17 cellular contexts compared by ENCODE assay signal in the genomic region with DNA sequence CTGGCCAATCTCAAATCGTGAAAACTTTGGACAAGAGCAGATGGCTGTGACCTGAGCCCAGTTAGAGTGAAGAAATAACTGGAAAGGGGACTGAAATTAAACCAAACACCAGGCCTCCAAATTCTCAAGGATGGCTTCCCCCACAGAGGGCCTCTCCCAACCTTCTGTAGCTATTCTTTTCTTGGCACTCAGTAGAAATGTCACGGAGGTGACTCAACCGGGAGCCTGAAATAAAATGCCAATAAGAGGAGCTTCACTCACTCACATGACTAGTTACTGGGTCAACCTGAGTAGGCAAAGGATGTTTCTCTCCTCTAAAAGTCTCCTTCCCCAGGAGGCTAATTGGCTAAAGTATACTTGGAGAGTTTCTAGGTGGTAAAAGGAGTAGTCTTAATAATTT.
DNase-seq lines count a peak whose midpoint lies in the region; ATAC-seq lines count a peak whose summit lies in the region.
"Had no signal": no experiment of that assay in that cellular context is flagged by ENCODE, and none has a peak within 500 bp of the region (broad histone marks: within the 10 kb centered on the region; RNA-seq: fewer than 3 reads in every experiment).

No MANE protein-coding gene starts in this region.

- H3K9me2 ChIP-seq in GM23248 (ENCODE audit: insufficient read depth): no peaks in the 10 kb centered on the region

- H3K36me3 Mint-ChIP-seq in central memory CD8-positive, alpha-beta T cell (ENCODE audit: insufficient read depth): peaks cover 7% of the 10 kb centered on the region
- no peaks in the 10 kb centered on the region for H3K36me3 Mint-ChIP-seq in activated T-cell treated with anti-CD3 and anti-CD28 coated beads, Interleukin-2, amount 50 U/mL, for 4 hours (ENCODE audit: insufficient read depth)
- no peaks in the 10 kb centered on the region for H3K36me3 Mint-ChIP-seq in activated naive CD8-positive, alpha-beta T cell treated with anti-CD3 and anti-CD28 coated beads, Interleukin-2, amount 50 U/mL, for 24 hours (ENCODE audit: low read depth)

- 5% methylated on average over 3 of the region's 3 CpGs for WGBS in GM23248 (ENCODE audit: low coverage in 1 of 2, low lambda C conversion rate in 2 of 2, missing lambda C conversion rate in 2 of 2), 2 experiments

- H3K4me1 ChIP-seq in GM23248 (ENCODE audit: insufficient read depth): peaks cover 6% of the 10 kb centered on the region; the same call in 1 of the 2 replicates
- H3K4me1 ChIP-seq: SJCRH30 had no signal

- H3K4me1 Mint-ChIP-seq in central memory CD8-positive, alpha-beta T cell: peaks cover 33% of the 10 kb centered on the region
- H3K4me1 Mint-ChIP-seq in activated T-cell treated with anti-CD3 and anti-CD28 coated beads, Interleukin-2, amount 50 U/mL, for 4 hours (ENCODE audit: low read depth): peaks cover 22% of the 10 kb centered on the region
- peaks cover 18% of the 10 kb centered on the region for H3K4me1 Mint-ChIP-seq in activated naive CD8-positive, alpha-beta T cell treated with anti-CD3 and anti-CD28 coated beads, Interleukin-2, amount 50 U/mL, for 24 hours

- peak overlapping the region; percentile 91 for H3K27ac Mint-ChIP-seq in central memory CD8-positive, alpha-beta T cell (ENCODE audit: low read depth)
- no peak overlapping the region for H3K27ac Mint-ChIP-seq in activated naive CD8-positive, alpha-beta T cell treated with anti-CD3 and anti-CD28 coated beads, Interleukin-2, amount 50 U/mL, for 24 hours

- H3K4me2 ChIP-seq in GM23248 (ENCODE audit: unreplicated experiment): no peak overlapping the region
- H3K4me2 ChIP-seq: A549 had no signal

- no peaks in the 10 kb centered on the region for H3K27me3 Mint-ChIP-seq in central memory CD8-positive, alpha-beta T cell
- H3K27me3 Mint-ChIP-seq in activated T-cell treated with anti-CD3 and anti-CD28 coated beads, Interleukin-2, amount 50 U/mL, for 4 hours (ENCODE audit: low read depth): no peaks in the 10 kb centered on the region
- peaks cover 3% of the 10 kb centered on the region for H3K27me3 Mint-ChIP-seq in activated naive CD8-positive, alpha-beta T cell treated with anti-CD3 and anti-CD28 coated beads, Interleukin-2, amount 50 U/mL, for 24 hours

- H2AFZ ChIP-seq in GM23248: no peak overlapping the region

- no peaks in the 10 kb centered on the region for H4K20me1 ChIP-seq in GM23248 (ENCODE audit: insufficient read depth)

- ATAC-seq in central memory CD8-positive, alpha-beta T cell (replicated peaks; ENCODE audit: extremely low read depth, poor library complexity, severe bottlenecking): no peak
- ATAC-seq in activated T-cell treated with anti-CD3 and anti-CD28 coated beads, Interleukin-2, amount 50 U/mL, for 4 hours: no peak
- ATAC-seq in GM21423 (IDR thresholded peaks at IDR 0.05; ENCODE audit: unreplicated experiment): no peak
- ATAC-seq in activated naive CD8-positive, alpha-beta T cell treated with anti-CD3 and anti-CD28 coated beads, Interleukin-2, amount 50 U/mL, for 24 hours: no peak
- ATAC-seq: A549 had no signal

- no peaks in the 10 kb centered on the region for H3F3A ChIP-seq in GM23248 (ENCODE audit: insufficient read depth)

- no peak overlapping the region for H3K27ac ChIP-seq in GM23248
- H3K27ac ChIP-seq: SJCRH30 had no signal

- DNase-seq in ACHN (peak; percentile 10), GM23248 (peak; percentile 37), kidney tubule cell (ENCODE audit: low spot score) (peak; percentile 53), DMS53 treated with DMSO at 0.1 percent for 48 hours (lab: John Stamatoyannopoulos, UW; ENCODE audit: unreplicated experiment) (no peak)
- DNase-seq in central memory CD8-positive, alpha-beta T cell (ENCODE audit: low spot score in 2 of 2): no peak
- DNase-seq in activated T-cell treated with anti-CD3 and anti-CD28 coated beads, Interleukin-2, amount 50 U/mL, for 4 hours: no peak
- DNase-seq in activated naive CD8-positive, alpha-beta T cell treated with anti-CD3 and anti-CD28 coated beads, Interleukin-2, amount 50 U/mL, for 24 hours: no peak
- DNase-seq: CD4-positive, CD25-positive, alpha-beta regulatory T cell; DND-41; GF-D8; NCI-H1048; NCI-H1694; NCI-H446; NCI-H748 treated with DMSO at 0.1 percent for 48 hours; SJCRH30 had no signal

- no peak overlapping the region for H3K9ac ChIP-seq in GM23248

- H3K79me2 ChIP-seq in GM23248 (ENCODE audit: insufficient read depth): no peaks in the 10 kb centered on the region

- no peaks in the 10 kb centered on the region for H3K27me3 ChIP-seq in GM23248 (replicated peaks; ENCODE audit: insufficient read depth)
- H3K27me3 ChIP-seq: SJCRH30 had no signal

- no peaks in the 10 kb centered on the region for H3K36me3 ChIP-seq in GM23248 (ENCODE audit: low read depth)
- H3K36me3 ChIP-seq: SJCRH30 had no signal

- no peak overlapping the region for H3K4me3 ChIP-seq in GM23248
- H3K4me3 ChIP-seq: A549, SJCRH30 had no signal

- H3K9me3 Mint-ChIP-seq in central memory CD8-positive, alpha-beta T cell: peaks cover 18% of the 10 kb centered on the region
- H3K9me3 Mint-ChIP-seq in activated T-cell treated with anti-CD3 and anti-CD28 coated beads, Interleukin-2, amount 50 U/mL, for 4 hours: peaks cover 21% of the 10 kb centered on the region
- H3K9me3 Mint-ChIP-seq in activated naive CD8-positive, alpha-beta T cell treated with anti-CD3 and anti-CD28 coated beads, Interleukin-2, amount 50 U/mL, for 24 hours: peaks cover 19% of the 10 kb centered on the region

- no peak overlapping the region for H3K4me3 Mint-ChIP-seq in central memory CD8-positive, alpha-beta T cell
- no peak overlapping the region for H3K4me3 Mint-ChIP-seq in activated T-cell treated with anti-CD3 and anti-CD28 coated beads, Interleukin-2, amount 50 U/mL, for 4 hours
- no peak overlapping the region for H3K4me3 Mint-ChIP-seq in activated naive CD8-positive, alpha-beta T cell treated with anti-CD3 and anti-CD28 coated beads, Interleukin-2, amount 50 U/mL, for 24 hours

- in situ Hi-C loops in ACHN (cut with HindIII; ENCODE audit: low pct_ligation_motif_present, low pct_unique_long_range_greater_than_20kb, low sequenced_read_pairs): no loop called here
- in situ Hi-C loops in GM23248 (cut with MboI): no loop called here

- no peaks in the 10 kb centered on the region for H3K9me3 ChIP-seq in GM23248 (ENCODE audit: low read depth)
- H3K9me3 ChIP-seq: SJCRH30 had no signal

Comparison
In these comparisons a context has a peak if more than half of its experiments do, and no peak if none do; other contexts are left out.
1. DNase-seq: peak in ACHN (single experiment), GM23248 (single experiment) and kidney tubule cell (single experiment); none in central memory CD8-positive, alpha-beta T cell (0 of 2), activated T-cell treated with anti-CD3 and anti-CD28 coated beads, Interleukin-2, amount 50 U/mL, for 4 hours (single experiment), DMS53 treated with DMSO at 0.1 percent for 48 hours (single experiment) and activated naive CD8-positive, alpha-beta T cell treated with anti-CD3 and anti-CD28 coated beads, Interleukin-2, amount 50 U/mL, for 24 hours (single experiment).